ENCODE assay signal across 11 cellular contexts in the genomic region with DNA sequence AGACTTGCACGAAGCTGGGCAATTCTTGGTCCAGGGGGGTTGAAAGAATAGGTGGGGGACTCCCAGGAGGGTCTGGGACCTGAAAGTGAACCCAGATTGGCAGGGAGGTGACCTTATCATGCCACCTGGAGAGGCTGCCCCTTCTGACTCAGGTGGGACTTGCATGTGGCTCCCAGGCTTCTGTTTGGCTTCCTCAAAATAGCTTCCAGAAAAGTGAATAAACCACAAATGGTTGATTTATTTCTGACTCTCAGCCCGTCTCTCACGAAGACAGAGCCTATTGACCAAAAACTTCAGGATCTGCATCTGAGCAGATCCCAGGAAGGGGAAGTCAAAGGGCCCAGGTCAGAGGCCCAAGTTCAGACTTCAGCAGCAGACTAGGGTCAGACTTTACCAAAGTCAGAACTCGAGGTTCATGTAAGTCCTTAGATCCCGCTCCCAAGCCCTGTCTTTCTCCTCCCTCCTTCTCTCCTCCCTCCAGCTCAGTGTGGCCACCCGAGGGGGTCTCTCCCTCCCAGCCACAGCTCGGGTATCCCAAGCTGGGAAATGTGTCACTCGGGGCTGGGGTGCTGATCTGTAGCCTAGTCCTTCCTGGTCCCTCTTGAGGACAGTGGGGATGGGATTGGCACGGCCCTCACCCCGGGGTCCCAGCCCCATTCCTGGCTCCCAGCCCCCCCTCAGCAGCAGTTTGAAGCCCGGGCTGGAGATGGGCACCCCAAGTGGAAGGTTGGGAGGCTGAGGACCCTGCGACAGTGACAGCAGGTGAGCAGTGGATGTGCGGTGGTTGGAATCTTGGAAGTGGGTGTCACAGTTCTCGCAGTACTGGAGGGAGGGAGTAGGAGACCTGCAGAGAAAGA. TPM values are rescaled to one million over a fixed set of nuclear protein-coding genes. Genes with fewer than 3 reads are reported as not detected.
DNase-seq lines count a peak whose midpoint lies in the region; ATAC-seq, FAIRE-seq and TF ChIP-seq lines count a peak whose summit lies in the region.
"Had no signal": no experiment of that assay in that cellular context is flagged by ENCODE, and none has a peak within 500 bp of the region (broad histone marks: within the 10 kb centered on the region; RNA-seq: fewer than 3 reads in every experiment).

No MANE protein-coding gene starts in this region.

- peaks cover 28 to 63% of the 10 kb centered on the region in 2 donors for H3K4me1 ChIP-seq in muscle layer of duodenum (ENCODE audit: control insufficient read depth in 1 of 2, insufficient read depth in 2 of 2, low read length in 2 of 2)
- H3K4me1 ChIP-seq in A673 (ENCODE audit: insufficient read depth, low read length, poor library complexity, severe bottlenecking), result peaks cover 39% of the 10 kb centered on the region

- H3K27me3 ChIP-seq in muscle layer of duodenum (ENCODE audit: low read depth, low read length) (no peaks in the 10 kb centered on the region), A673 (replicated peaks; ENCODE audit: insufficient read depth, low read depth, low read length, poor library complexity) (no peaks in the 10 kb centered on the region)
- H3K27me3 ChIP-seq: heart right ventricle had no signal

- no peaks in the 10 kb centered on the region for H3K9me3 Mint-ChIP-seq in activated CD8-positive, alpha-beta T cell treated with anti-CD3 and anti-CD28 coated beads for 36 hours

- peak overlapping the region; percentile 64 for H3K27ac Mint-ChIP-seq in activated CD8-positive, alpha-beta T cell treated with anti-CD3 and anti-CD28 coated beads for 36 hours

- 0 out of 2 replicates have a peak, but pooled peaks have one; percentile 35 for TF ChIP-seq POLR2A in GM12891 (IDR thresholded peaks at IDR 0.05; ENCODE audit: low read depth, low read length)
- no peak for TF ChIP-seq POLR2A in H54 (IDR thresholded peaks at IDR 0.05; ENCODE audit: low read depth, low read length)

- no peak for FAIRE-seq in GM12891 (lab: Jason Lieb, UNC)
- no peak for FAIRE-seq in H54 (lab: Jason Lieb, UNC)

- POLR2A ChIA-PET in activated CD8-positive, alpha-beta T cell treated with anti-CD3 and anti-CD28 coated beads for 36 hours (lab: Charles Lee), result interaction anchor here (0.7 to 8.5 kb wide), 8 partner anchors 9 to 172 kb away, joined by 3 to 160 read pairs (median 7); a partner anchor contains a TSS
- POLR2A ChIA-PET in A673 (lab: Charles Lee; ENCODE audit: low non-redundant PET), result no interaction called here

- H3K27me3 Mint-ChIP-seq in activated CD8-positive, alpha-beta T cell treated with anti-CD3 and anti-CD28 coated beads for 36 hours, result no peaks in the 10 kb centered on the region

- no peaks in the 10 kb centered on the region for H3K9me3 ChIP-seq in muscle layer of duodenum (ENCODE audit: control insufficient read depth in 1 of 2, low read length in 2 of 2)
- no peaks in the 10 kb centered on the region for H3K9me3 ChIP-seq in A673 (ENCODE audit: low read depth, low read length, poor library complexity, severe bottlenecking)
- H3K9me3 ChIP-seq: heart right ventricle had no signal

- H3K4me3 Mint-ChIP-seq in activated CD8-positive, alpha-beta T cell treated with anti-CD3 and anti-CD28 coated beads for 36 hours, result peak overlapping the region; percentile 51

- no TSS peak for BruUV-seq in A673 (replicated peaks; lab: Mats Ljungman, UMichigan)

- peaks cover 78% of the 10 kb centered on the region for H3K36me3 Mint-ChIP-seq in activated CD8-positive, alpha-beta T cell treated with anti-CD3 and anti-CD28 coated beads for 36 hours (ENCODE audit: low read depth)

- no peak overlapping the region for H3K4me3 ChIP-seq in muscle layer of duodenum (ENCODE audit: low read depth in 1 of 2, low read length in 2 of 2)
- no peak overlapping the region for H3K4me3 ChIP-seq in A673 (ENCODE audit: low read depth, low read length, poor library complexity, severe bottlenecking)

- H3K4me1 Mint-ChIP-seq in activated CD8-positive, alpha-beta T cell treated with anti-CD3 and anti-CD28 coated beads for 36 hours (ENCODE audit: low read depth), result peaks cover 71% of the 10 kb centered on the region

- H3K36me3 ChIP-seq in muscle layer of duodenum (ENCODE audit: control insufficient read depth in 1 of 2, insufficient read depth in 2 of 2, low read length in 2 of 2) (peaks cover 16 to 28% of the 10 kb centered on the region in 2 donors), A673 (ENCODE audit: insufficient read depth, low read length, poor library complexity, severe bottlenecking) (peaks cover 19% of the 10 kb centered on the region)

- ATAC-seq in activated CD8-positive, alpha-beta T cell treated with anti-CD3 and anti-CD28 coated beads for 36 hours, result no peak
- ATAC-seq: heart right ventricle had no signal

- intact Hi-C loops in activated CD8-positive, alpha-beta T cell treated with anti-CD3 and anti-CD28 coated beads for 36 hours (cut with micrococcal nuclease), result loop anchor here (10.0 kb wide), 2 partner anchors 117 to 173 kb away; a partner anchor contains a TSS
- intact Hi-C loops in A673 (cut with micrococcal nuclease; ENCODE audit: unreplicated experiment), result loop anchor here (5.0 kb wide), 1 partner anchor 40 kb away; a partner anchor contains a TSS

- TF ChIP-seq CTCF in activated CD8-positive, alpha-beta T cell treated with anti-CD3 and anti-CD28 coated beads for 36 hours (IDR thresholded peaks at IDR 0.05), result no peak
- no peak for TF ChIP-seq CTCF in A673 (conservative IDR thresholded peaks at IDR 0.05; ENCODE audit: low read depth, low read length)

- DNase-seq in CD1c-positive myeloid dendritic cell (ENCODE audit: extremely low spot score) (peak; percentile 61), GM12891 (ENCODE audit: insufficient read length, low spot score) (no peak), SHP77 (lab: John Stamatoyannopoulos, UW) (no peak), A673 (ENCODE audit: low spot score) (no peak), NCI-H774 (lab: John Stamatoyannopoulos, UW) (no peak), H54 (ENCODE audit: insufficient read length, low spot score) (no peak)
- DNase-seq in activated CD8-positive, alpha-beta T cell treated with anti-CD3 and anti-CD28 coated beads for 36 hours, result no peak
- DNase-seq: DMS53, heart right ventricle, NCI-H524 treated with DMSO at 0.1 percent for 48 hours had no signal

- CTCF ChIA-PET in activated CD8-positive, alpha-beta T cell treated with anti-CD3 and anti-CD28 coated beads for 36 hours (lab: Charles Lee), result interaction anchor here (1.2 to 1.8 kb wide), 5 partner anchors 9 to 169 kb away, joined by 3 to 5 read pairs (median 4); a partner anchor contains a TSS
- CTCF ChIA-PET in A673 (lab: Charles Lee), result interaction anchor here (0.6 kb wide), 1 partner anchor 42 kb away, joined by 7 read pairs; a partner anchor contains a TSS

- peak overlapping the region; percentile 4 for H3K27ac ChIP-seq in muscle layer of duodenum (ENCODE audit: low read length)
- H3K27ac ChIP-seq in A673 (ENCODE audit: low read depth, low read length, poor library complexity, severe bottlenecking), result no peak overlapping the region

TF ChIP-seq in GM12891, 5 proteins besides CTCF, POLR2A, EP300 and RAD21:
- no peak for TF ChIP-seq PAX5 (IDR thresholded peaks at IDR 0.05; ENCODE audit: insufficient read depth, low read length, severe bottlenecking)
- TF ChIP-seq SPI1 (IDR thresholded peaks at IDR 0.05; ENCODE audit: low read depth, low read length), result peak; percentile 24; the same call in 1 of the 2 replicates
TF ChIP-seq in GM12891: peak in this region for 1.

RNA-seq across cellular contexts. Expression of a gene that starts 1.5 kb away (rescaled TPM):
- polyA plus RNA-seq in GM12891 (2012; ENCODE audit: low read depth, missing spikeins), result 13.6 TPM
- 10 to 100 TPM; 11.4 to 11.7 TPM for total RNA-seq in activated CD8-positive, alpha-beta T cell treated with anti-CD3 and anti-CD28 coated beads for 36 hours
- total RNA-seq in A673 (2021), result 20.1 and 21.3 TPM in 2 replicates

RNA-seq across cellular contexts. Expression of a gene that starts 2.7 kb away (rescaled TPM):
- polyA plus RNA-seq in GM12891 (2012; ENCODE audit: low read depth, missing spikeins), result 20.1 TPM
- 10 to 100 TPM; 29.4 to 30.9 TPM for total RNA-seq in activated CD8-positive, alpha-beta T cell treated with anti-CD3 and anti-CD28 coated beads for 36 hours
- total RNA-seq in A673 (2021), result 27.7 and 32.0 TPM in 2 replicates

RNA-seq across cellular contexts. Expression of a gene that starts 3.8 kb away (rescaled TPM):
- 322 TPM for polyA plus RNA-seq in GM12891 (2012; ENCODE audit: low read depth, missing spikeins)
- 100 to 1,000 TPM; 241 to 247 TPM for total RNA-seq in activated CD8-positive, alpha-beta T cell treated with anti-CD3 and anti-CD28 coated beads for 36 hours
- total RNA-seq in A673 (2021), result 252 and 253 TPM in 2 replicates

RNA-seq across cellular contexts. Expression of a gene that starts 6.4 kb away (rescaled TPM):
- polyA plus RNA-seq in GM12891 (2012; ENCODE audit: low read depth, missing spikeins), result 4.3 TPM
- total RNA-seq in activated CD8-positive, alpha-beta T cell treated with anti-CD3 and anti-CD28 coated beads for 36 hours, result 1 to 10 TPM; 4.4 to 4.9 TPM
- 2.5 and 4.8 TPM in 2 replicates for total RNA-seq in A673 (2021)

RNA-seq across cellular contexts. Expression of a gene that starts 7.7 kb away (rescaled TPM):
- 26.0 TPM for polyA plus RNA-seq in GM12891 (2012; ENCODE audit: low read depth, missing spikeins)
- total RNA-seq in activated CD8-positive, alpha-beta T cell treated with anti-CD3 and anti-CD28 coated beads for 36 hours, result 10 to 100 TPM; 14.7 to 16.1 TPM
- total RNA-seq in A673 (2021), result 18.9 and 19.4 TPM in 2 replicates
